ENCODE assay signal across 12 cellular contexts in the genomic region with DNA sequence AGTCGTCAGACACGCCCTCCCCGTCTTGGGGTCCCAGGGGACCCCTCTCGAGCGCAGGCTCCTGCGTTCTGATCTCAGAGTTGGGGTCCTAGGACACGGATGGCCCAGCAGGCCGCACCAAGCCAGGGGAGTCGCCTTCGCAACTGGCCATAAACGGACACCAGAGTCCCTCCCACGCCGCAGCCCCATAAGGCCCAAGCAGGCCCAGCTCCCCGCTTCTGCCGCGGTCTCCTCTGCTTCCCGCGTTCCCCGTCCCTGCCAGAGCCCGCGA. TPM values are rescaled to one million over a fixed set of nuclear protein-coding genes. Genes with fewer than 3 reads are reported as not detected.
DNase-seq lines count a peak whose midpoint lies in the region; ATAC-seq lines count a peak whose summit lies in the region.
"Had no signal": no experiment of that assay in that cellular context is flagged by ENCODE, and none has a peak within 500 bp of the region (broad histone marks: within the 10 kb centered on the region; RNA-seq: fewer than 3 reads in every experiment).

No MANE protein-coding gene starts in this region.

- H3K9me3 Mint-ChIP-seq in activated CD8-positive, alpha-beta memory T cell treated with anti-CD3 and anti-CD28 coated beads, Interleukin-2, amount 10 ng/mL, durations not matched to agents 7 days and 5 days (ENCODE audit: low read depth), result no peaks in the 10 kb centered on the region
- H3K9me3 Mint-ChIP-seq in activated T-cell treated with anti-CD3 and anti-CD28 coated beads, Interleukin-2, amount 50 U/mL, for 72 hours, result no peaks in the 10 kb centered on the region
- H3K9me3 Mint-ChIP-seq in stimulated activated naive B cell treated with anti-CD40 and anti-IgM and Interleukin-4, amounts not matched to agents 10 μg/mL and 1 μg/mL and 100 μg/mL, for 72 hours, result peaks cover 4 to 6% of the 10 kb centered on the region in 2 donors

- in situ Hi-C loops in KBM-7 (cut with MboI; ENCODE audit: low pct_unique_long_range_greater_than_20kb, low sequenced_read_pairs), result no loop called here

- H3K27ac Mint-ChIP-seq in activated CD8-positive, alpha-beta memory T cell treated with anti-CD3 and anti-CD28 coated beads, Interleukin-2, amount 10 ng/mL, durations not matched to agents 7 days and 5 days, result peak overlapping the region; percentile 22
- H3K27ac Mint-ChIP-seq in activated T-cell treated with anti-CD3 and anti-CD28 coated beads, Interleukin-2, amount 50 U/mL, for 72 hours, result no peak overlapping the region
- peak overlapping the region; percentile 47 for H3K27ac Mint-ChIP-seq in stimulated activated naive B cell treated with anti-CD40 and anti-IgM and Interleukin-4, amounts not matched to agents 10 μg/mL and 1 μg/mL and 100 μg/mL, for 72 hours

- H3K4me1 Mint-ChIP-seq in activated CD8-positive, alpha-beta memory T cell treated with anti-CD3 and anti-CD28 coated beads, Interleukin-2, amount 10 ng/mL, durations not matched to agents 7 days and 5 days, result peaks cover 46% of the 10 kb centered on the region
- peaks cover 76% of the 10 kb centered on the region for H3K4me1 Mint-ChIP-seq in activated T-cell treated with anti-CD3 and anti-CD28 coated beads, Interleukin-2, amount 50 U/mL, for 72 hours (ENCODE audit: low read depth)
- H3K4me1 Mint-ChIP-seq in stimulated activated naive B cell treated with anti-CD40 and anti-IgM and Interleukin-4, amounts not matched to agents 10 μg/mL and 1 μg/mL and 100 μg/mL, for 72 hours, result peaks cover 46 to 86% of the 10 kb centered on the region in 2 donors

- H3K4me1 ChIP-seq in iPS-18a (ENCODE audit: control insufficient read depth, low read depth, low read length), result peaks cover 23% of the 10 kb centered on the region

- no peak overlapping the region for H3K27ac ChIP-seq in iPS-18a (ENCODE audit: low read length)
- H3K27ac ChIP-seq: tibial artery had no signal

- peak overlapping the region; percentile 79 for H3K4me3 Mint-ChIP-seq in activated CD8-positive, alpha-beta memory T cell treated with anti-CD3 and anti-CD28 coated beads, Interleukin-2, amount 10 ng/mL, durations not matched to agents 7 days and 5 days
- peak overlapping the region; percentile 93 to 94 for H3K4me3 Mint-ChIP-seq in activated T-cell treated with anti-CD3 and anti-CD28 coated beads, Interleukin-2, amount 50 U/mL, for 72 hours
- H3K4me3 Mint-ChIP-seq in stimulated activated naive B cell treated with anti-CD40 and anti-IgM and Interleukin-4, amounts not matched to agents 10 μg/mL and 1 μg/mL and 100 μg/mL, for 72 hours, result peak overlapping the region; percentile 78 to 81

- DNase-seq in activated CD8-positive, alpha-beta memory T cell treated with anti-CD3 and anti-CD28 coated beads, Interleukin-2, amount 10 ng/mL, durations not matched to agents 7 days and 5 days, result no peak
- DNase-seq in activated CD8-positive, alpha-beta memory T cell treated with anti-CD3 and anti-CD28 coated beads, Interleukin-2, amount 50 U/mL, for 48 hours, result no peak
- no peak for DNase-seq in activated T-cell treated with anti-CD3 and anti-CD28 coated beads, Interleukin-2, amount 50 U/mL, for 72 hours
- DNase-seq in stimulated activated naive B cell treated with anti-CD40 and anti-IgM and Interleukin-4, amounts not matched to agents 10 μg/mL and 1 μg/mL and 100 μg/mL, for 72 hours, result no peak
- DNase-seq in KBM-7 (no peak), SHP77 treated with DMSO at 0.1 percent for 48 hours (lab: John Stamatoyannopoulos, UW) (no peak)
- DNase-seq: AML-193; stimulated activated CD4-positive, alpha-beta T cell treated with anti-CD3 and anti-CD28 coated beads, Interleukin-2, amount 100 ng/mL, for 48 hours; tibial artery had no signal

- H3K36me3 Mint-ChIP-seq in activated CD8-positive, alpha-beta memory T cell treated with anti-CD3 and anti-CD28 coated beads, Interleukin-2, amount 10 ng/mL, durations not matched to agents 7 days and 5 days, result peaks cover 7% of the 10 kb centered on the region
- peaks cover 4 to 6% of the 10 kb centered on the region in 2 donors for H3K36me3 Mint-ChIP-seq in activated T-cell treated with anti-CD3 and anti-CD28 coated beads, Interleukin-2, amount 50 U/mL, for 72 hours (ENCODE audit: insufficient read depth in 2 of 2)
- H3K36me3 Mint-ChIP-seq in stimulated activated naive B cell treated with anti-CD40 and anti-IgM and Interleukin-4, amounts not matched to agents 10 μg/mL and 1 μg/mL and 100 μg/mL, for 72 hours, result peaks cover 13 to 20% of the 10 kb centered on the region in 2 donors

- peaks cover 86% of the 10 kb centered on the region for H3K27me3 Mint-ChIP-seq in activated CD8-positive, alpha-beta memory T cell treated with anti-CD3 and anti-CD28 coated beads, Interleukin-2, amount 10 ng/mL, durations not matched to agents 7 days and 5 days
- peaks cover 79% of the 10 kb centered on the region for H3K27me3 Mint-ChIP-seq in activated T-cell treated with anti-CD3 and anti-CD28 coated beads, Interleukin-2, amount 50 U/mL, for 72 hours (ENCODE audit: low read depth)
- peaks cover 81 to 89% of the 10 kb centered on the region in 2 donors for H3K27me3 Mint-ChIP-seq in stimulated activated naive B cell treated with anti-CD40 and anti-IgM and Interleukin-4, amounts not matched to agents 10 μg/mL and 1 μg/mL and 100 μg/mL, for 72 hours

- H3K9ac ChIP-seq in iPS-18a (ENCODE audit: low read length), result no peak overlapping the region

- H3K27me3 ChIP-seq in iPS-18a (ENCODE audit: control insufficient read depth, insufficient read depth, low read length), result peaks cover 100% of the 10 kb centered on the region

- H3K4me3 ChIP-seq in iPS-18a (ENCODE audit: low read length), result peak overlapping the region; percentile 47

- CTCF ChIA-PET in activated CD8-positive, alpha-beta memory T cell treated with anti-CD3 and anti-CD28 coated beads, Interleukin-2, amount 10 ng/mL, durations not matched to agents 7 days and 5 days (lab: Charles Lee), result no interaction called here

- no peaks in the 10 kb centered on the region for H3K9me3 ChIP-seq in iPS-18a (ENCODE audit: control insufficient read depth, low read depth, low read length)
- H3K9me3 ChIP-seq: tibial artery had no signal

- no peaks in the 10 kb centered on the region for H3K36me3 ChIP-seq in iPS-18a (ENCODE audit: control insufficient read depth, low read depth, low read length)
- H3K36me3 ChIP-seq: tibial artery had no signal

- no peak for ATAC-seq in activated CD8-positive, alpha-beta memory T cell treated with anti-CD3 and anti-CD28 coated beads, Interleukin-2, amount 10 ng/mL, durations not matched to agents 7 days and 5 days
- no peak for ATAC-seq in activated T-cell treated with anti-CD3 and anti-CD28 coated beads, Interleukin-2, amount 50 U/mL, for 72 hours (replicated peaks in 1 of 2)
- no peak for ATAC-seq in stimulated activated naive B cell treated with anti-CD40 and anti-IgM and Interleukin-4, amounts not matched to agents 10 μg/mL and 1 μg/mL and 100 μg/mL, for 72 hours (replicated peaks)
- ATAC-seq in GM18498 (IDR thresholded peaks at IDR 0.05; ENCODE audit: unreplicated experiment), result no peak

RNA-seq across cellular contexts. Expression of a gene that starts 0.6 kb away (rescaled TPM):
- total RNA-seq in activated CD8-positive, alpha-beta memory T cell treated with anti-CD3 and anti-CD28 coated beads, Interleukin-2, amount 10 ng/mL, durations not matched to agents 7 days and 5 days, result under 1 TPM in 1 of 2 experiments, not detected in 1; 0.12 TPM
- not detected for total RNA-seq in activated T-cell treated with anti-CD3 and anti-CD28 coated beads, Interleukin-2, amount 50 U/mL, for 72 hours
- total RNA-seq: OCI-LY7 had no signal
